ENCODE assay signal across 24 cellular contexts in the genomic region with DNA sequence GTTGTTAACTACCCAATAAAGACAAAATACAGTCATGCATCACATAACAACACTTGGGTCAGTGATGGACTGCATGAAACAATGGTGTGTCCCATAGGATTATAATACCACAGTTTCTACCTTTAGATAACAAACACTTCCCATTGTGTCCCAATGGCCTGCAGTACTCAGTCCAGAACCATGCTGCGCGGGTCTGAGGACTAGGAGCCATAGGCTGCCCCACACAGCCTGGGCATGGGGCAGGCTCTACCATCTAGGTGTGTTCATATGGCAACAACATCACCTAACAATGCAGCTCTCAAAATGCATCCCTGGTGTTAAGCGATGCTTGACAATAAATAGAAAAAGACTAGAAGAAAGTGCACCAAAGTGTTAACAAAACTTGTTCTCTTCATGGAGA. TPM values are rescaled to one million over a fixed set of nuclear protein-coding genes. Genes with fewer than 3 reads are reported as not detected.
DNase-seq lines count a peak whose midpoint lies in the region; ATAC-seq and TF ChIP-seq lines count a peak whose summit lies in the region.
"Had no signal": no experiment of that assay in that cellular context is flagged by ENCODE, and none has a peak within 500 bp of the region (broad histone marks: within the 10 kb centered on the region; RNA-seq: fewer than 3 reads in every experiment).

No MANE protein-coding gene starts in this region.

- H3K4me3 Mint-ChIP-seq in activated T-cell treated with anti-CD3 and anti-CD28 coated beads, Interleukin-2, amount 50 U/mL, for 72 hours: no peak overlapping the region
- no peak overlapping the region for H3K4me3 Mint-ChIP-seq in CD8-positive, alpha-beta T cell
- no peak overlapping the region for H3K4me3 Mint-ChIP-seq in central memory CD8-positive, alpha-beta T cell
- no peak overlapping the region for H3K4me3 Mint-ChIP-seq in stimulated activated effector memory CD8-positive, alpha-beta T cell treated with anti-CD3 and anti-CD28 coated beads, Interleukin-12 subunit alpha, Interleukin-12 subunit beta, amount 100 ng/mL, for 72 hours
- H3K4me3 Mint-ChIP-seq: CD14-positive monocyte had no signal

- DNase-seq in activated T-cell treated with anti-CD3 and anti-CD28 coated beads, Interleukin-2, amount 50 U/mL, for 72 hours: no peak
- DNase-seq in activated T-cell treated with anti-CD3 and anti-CD28 coated beads for 4 hours: no peak
- DNase-seq in CD8-positive, alpha-beta T cell: no peak
- DNase-seq in central memory CD8-positive, alpha-beta T cell (ENCODE audit: low spot score in 2 of 2): no peak
- DNase-seq in stimulated activated effector memory CD8-positive, alpha-beta T cell treated with anti-CD3 and anti-CD28 coated beads, Interleukin-12 subunit alpha, Interleukin-12 subunit beta, amount 100 ng/mL, for 72 hours (ENCODE audit: low spot score in 2 of 2): no peak
- no peak for DNase-seq in caudate nucleus (lab: John Stamatoyannopoulos, UW)
- DNase-seq in NCI-H2171 treated with DMSO at 0.1 percent for 48 hours (lab: John Stamatoyannopoulos, UW): no peak
- DNase-seq: 8988T, ACHN, BE2C, DMS153, DND-41, GM23248, Karpas-422, NCI-H1092, NCI-H1417 treated with DMSO at 0.1 percent for 48 hours, NCI-H1694 treated with DMSO at 0.1 percent for 48 hours, NCI-H2081, NCI-H226, NCI-H510A, NCI-H69, RPMI8226, SHP77 had no signal

- no peak overlapping the region for H3K27ac ChIP-seq in CD8-positive, alpha-beta T cell (ENCODE audit: low read depth, low read length)
- H3K27ac ChIP-seq in caudate nucleus (ENCODE audit: low read depth, low read length): no peak overlapping the region
- H3K27ac ChIP-seq: GM23248 had no signal

- H3K36me3 ChIP-seq in CD8-positive, alpha-beta T cell (ENCODE audit: insufficient read depth, low read length): peaks cover 5% of the 10 kb centered on the region
- H3K36me3 ChIP-seq: BE2C had no signal

- TF ChIP-seq CTCF in CD8-positive, alpha-beta T cell (IDR thresholded peaks at IDR 0.05): no peak

- no peaks in the 10 kb centered on the region for H3K27me3 ChIP-seq in CD8-positive, alpha-beta T cell (ENCODE audit: insufficient read depth, low read length)
- H3K27me3 ChIP-seq: BE2C had no signal

- peaks cover 53% of the 10 kb centered on the region for H3K4me1 Mint-ChIP-seq in activated T-cell treated with anti-CD3 and anti-CD28 coated beads, Interleukin-2, amount 50 U/mL, for 72 hours (ENCODE audit: low read depth)
- H3K4me1 Mint-ChIP-seq in CD8-positive, alpha-beta T cell (ENCODE audit: low read depth): peaks cover 48% of the 10 kb centered on the region
- H3K4me1 Mint-ChIP-seq in central memory CD8-positive, alpha-beta T cell: peaks cover 49% of the 10 kb centered on the region
- peaks cover 65% of the 10 kb centered on the region for H3K4me1 Mint-ChIP-seq in stimulated activated effector memory CD8-positive, alpha-beta T cell treated with anti-CD3 and anti-CD28 coated beads, Interleukin-12 subunit alpha, Interleukin-12 subunit beta, amount 100 ng/mL, for 72 hours

- no peak overlapping the region for H3K4me3 ChIP-seq in CD8-positive, alpha-beta T cell (ENCODE audit: low read depth, low read length)
- H3K4me3 ChIP-seq: GM23248 had no signal

- intact Hi-C loops in CD8-positive, alpha-beta T cell (cut with DNase I, micrococcal nuclease): loop anchor here in 1 of 2 experiments (10.0 kb wide), 1 partner anchor 1502 kb away; no protein-coding TSS in a partner anchor

- H3K27ac Mint-ChIP-seq in activated T-cell treated with anti-CD3 and anti-CD28 coated beads, Interleukin-2, amount 50 U/mL, for 72 hours: peak overlapping the region; percentile 53
- H3K27ac Mint-ChIP-seq in CD8-positive, alpha-beta T cell: peak overlapping the region; percentile 45
- H3K27ac Mint-ChIP-seq in central memory CD8-positive, alpha-beta T cell (ENCODE audit: low read depth): peak overlapping the region; percentile 85
- H3K27ac Mint-ChIP-seq in stimulated activated effector memory CD8-positive, alpha-beta T cell treated with anti-CD3 and anti-CD28 coated beads, Interleukin-12 subunit alpha, Interleukin-12 subunit beta, amount 100 ng/mL, for 72 hours: peak overlapping the region; percentile 2

- peaks cover 0 to 9% of the 10 kb centered on the region in 2 donors for H3K36me3 Mint-ChIP-seq in activated T-cell treated with anti-CD3 and anti-CD28 coated beads, Interleukin-2, amount 50 U/mL, for 72 hours (ENCODE audit: insufficient read depth in 2 of 2)
- peaks cover 24% of the 10 kb centered on the region for H3K36me3 Mint-ChIP-seq in CD8-positive, alpha-beta T cell
- H3K36me3 Mint-ChIP-seq in central memory CD8-positive, alpha-beta T cell (ENCODE audit: insufficient read depth): peaks cover 10% of the 10 kb centered on the region
- peaks cover 26% of the 10 kb centered on the region for H3K36me3 Mint-ChIP-seq in stimulated activated effector memory CD8-positive, alpha-beta T cell treated with anti-CD3 and anti-CD28 coated beads, Interleukin-12 subunit alpha, Interleukin-12 subunit beta, amount 100 ng/mL, for 72 hours

- POLR2A ChIA-PET in CD8-positive, alpha-beta T cell (lab: Charles Lee): no interaction called here

- H3K27me3 Mint-ChIP-seq in activated T-cell treated with anti-CD3 and anti-CD28 coated beads, Interleukin-2, amount 50 U/mL, for 72 hours (ENCODE audit: low read depth): no peaks in the 10 kb centered on the region
- no peaks in the 10 kb centered on the region for H3K27me3 Mint-ChIP-seq in CD8-positive, alpha-beta T cell (ENCODE audit: low read depth)
- no peaks in the 10 kb centered on the region for H3K27me3 Mint-ChIP-seq in central memory CD8-positive, alpha-beta T cell

- H3K9me3 Mint-ChIP-seq in activated T-cell treated with anti-CD3 and anti-CD28 coated beads, Interleukin-2, amount 50 U/mL, for 72 hours: no peaks in the 10 kb centered on the region
- H3K9me3 Mint-ChIP-seq in CD8-positive, alpha-beta T cell: no peaks in the 10 kb centered on the region
- H3K9me3 Mint-ChIP-seq in central memory CD8-positive, alpha-beta T cell: no peaks in the 10 kb centered on the region
- H3K9me3 Mint-ChIP-seq in stimulated activated effector memory CD8-positive, alpha-beta T cell treated with anti-CD3 and anti-CD28 coated beads, Interleukin-12 subunit alpha, Interleukin-12 subunit beta, amount 100 ng/mL, for 72 hours: no peaks in the 10 kb centered on the region

- CTCF ChIA-PET in CD8-positive, alpha-beta T cell (lab: Charles Lee): interaction anchor here (0.8 kb wide), 1 partner anchor 54 kb away, joined by 3 read pairs; no protein-coding TSS in a partner anchor

- ATAC-seq in activated T-cell treated with anti-CD3 and anti-CD28 coated beads, Interleukin-2, amount 50 U/mL, for 72 hours (replicated peaks in 1 of 2): no peak
- no peak for ATAC-seq in CD8-positive, alpha-beta T cell
- no peak for ATAC-seq in central memory CD8-positive, alpha-beta T cell (replicated peaks; ENCODE audit: extremely low read depth, poor library complexity, severe bottlenecking)
- no peak for ATAC-seq in stimulated activated effector memory CD8-positive, alpha-beta T cell treated with anti-CD3 and anti-CD28 coated beads, Interleukin-12 subunit alpha, Interleukin-12 subunit beta, amount 100 ng/mL, for 72 hours

- no peaks in the 10 kb centered on the region for H3K9me3 ChIP-seq in CD8-positive, alpha-beta T cell (ENCODE audit: low read length)
- H3K9me3 ChIP-seq: BE2C had no signal

- H3K4me1 ChIP-seq in CD8-positive, alpha-beta T cell (ENCODE audit: insufficient read depth, low read length): peaks cover 18% of the 10 kb centered on the region
- H3K4me1 ChIP-seq: BE2C had no signal

RNA-seq across cellular contexts. Expression of gene IPPK, which starts 6.8 kb away (rescaled TPM):
- 10 to 100 TPM; 12.2 to 14.9 TPM for total RNA-seq in activated T-cell treated with anti-CD3 and anti-CD28 coated beads, Interleukin-2, amount 50 U/mL, for 72 hours
- 10 to 100 TPM; 12.2 to 12.8 TPM for total RNA-seq in CD8-positive, alpha-beta T cell

Comparison
In these comparisons a context has a peak if more than half of its experiments do, and no peak if none do; other contexts are left out.
1. H3K27ac Mint-ChIP-seq: peak in every context shown above with its lines; median percentile 85 in central memory CD8-positive, alpha-beta T cell; 53 in activated T-cell treated with anti-CD3 and anti-CD28 coated beads, Interleukin-2, amount 50 U/mL, for 72 hours; 45 in CD8-positive, alpha-beta T cell; 2 in stimulated activated effector memory CD8-positive, alpha-beta T cell treated with anti-CD3 and anti-CD28 coated beads, Interleukin-12 subunit alpha, Interleukin-12 subunit beta, amount 100 ng/mL, for 72 hours.